Comparison of ENCODE assay signal across 12 cellular contexts in the genomic region with DNA sequence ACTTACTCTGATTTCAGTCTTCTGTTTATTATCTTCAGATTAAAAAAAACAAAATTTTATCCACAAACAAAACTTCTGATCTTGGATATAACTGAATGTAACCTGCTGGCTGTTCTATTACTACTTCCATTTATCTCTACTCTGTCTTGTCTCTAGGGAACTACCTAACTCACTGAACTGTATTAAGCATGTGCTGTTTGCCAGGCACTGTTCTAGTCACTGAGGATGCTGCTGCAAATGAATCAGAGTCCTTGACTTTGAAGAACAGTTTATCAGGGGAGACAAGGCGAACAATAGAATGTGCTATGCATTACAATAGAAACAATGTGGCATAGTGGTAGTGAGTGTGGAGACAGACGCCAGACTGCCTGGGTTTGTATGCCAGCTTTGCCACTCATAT. TPM values are rescaled to one million over a fixed set of nuclear protein-coding genes. Genes with fewer than 3 reads are reported as not detected.
DNase-seq lines count a peak whose midpoint lies in the region; ATAC-seq and TF ChIP-seq lines count a peak whose summit lies in the region.
"Had no signal": no experiment of that assay in that cellular context is flagged by ENCODE, and none has a peak within 500 bp of the region (broad histone marks: within the 10 kb centered on the region; RNA-seq: fewer than 3 reads in every experiment).

No MANE protein-coding gene starts in this region.

- no peak overlapping the region for H3K4me2 ChIP-seq in PC-3 (ENCODE audit: low read length)

- no peaks in the 10 kb centered on the region for H3K27me3 Mint-ChIP-seq in activated naive CD8-positive, alpha-beta T cell treated with anti-CD3 and anti-CD28 coated beads, Interleukin-2, amount 50 U/mL, for 24 hours
- H3K27me3 Mint-ChIP-seq in osteocyte (ENCODE audit: unreplicated experiment) = peaks cover 3% of the 10 kb centered on the region

- H3K27ac ChIP-seq in C4-2B (peak overlapping the region; percentile 93; the same call in 1 of the 2 replicates), PC-3 (ENCODE audit: low read length) (no peak overlapping the region)
- H3K27ac ChIP-seq: foreskin keratinocyte had no signal

- H3K9me3 ChIP-seq in HAP-1 = no peaks in the 10 kb centered on the region
- no peaks in the 10 kb centered on the region for H3K9me3 ChIP-seq in PC-3 (ENCODE audit: low read length)

- no peaks in the 10 kb centered on the region for H3K9me2 ChIP-seq in PC-3 (replicated peaks; ENCODE audit: low read length)

- H3F3A ChIP-seq in PC-3 (ENCODE audit: low read length, unreplicated experiment) = no peaks in the 10 kb centered on the region

- H4K20me1 ChIP-seq in PC-3 (ENCODE audit: low read length) = no peaks in the 10 kb centered on the region

- in situ Hi-C loops in HAP-1 (cut with MboI; ENCODE audit: low sequenced_read_pairs) = no loop called here

- POLR2A ChIA-PET in PC-3 (lab: Charles Lee; ENCODE audit: unreplicated experiment) = no interaction called here

- intact Hi-C loops in PC-3 (cut with micrococcal nuclease) = no loop called here

- H3K4me1 ChIP-seq in HAP-1 (peaks cover 29% of the 10 kb centered on the region), PC-3 (ENCODE audit: insufficient read depth, low read length) (peaks cover 17% of the 10 kb centered on the region)

- TF ChIP-seq CTCF in C4-2B (conservative IDR thresholded peaks at IDR 0.05) (no peak), osteocyte (IDR thresholded peaks at IDR 0.05) (no peak), PC-3 (conservative IDR thresholded peaks at IDR 0.05; ENCODE audit: low read depth, low read length) (no peak)

- BruUV-seq in PC-3 (replicated peaks; lab: Mats Ljungman, UMichigan) = no TSS peak

- H3K36me3 ChIP-seq in HAP-1 (replicated peaks) (no peaks in the 10 kb centered on the region), PC-3 (ENCODE audit: low read depth, low read length) (no peaks in the 10 kb centered on the region; the same call in 1 of the 2 replicates)

- no peak for ATAC-seq in activated naive CD8-positive, alpha-beta T cell treated with anti-CD3 and anti-CD28 coated beads, Interleukin-2, amount 50 U/mL, for 24 hours
- ATAC-seq in HG02623 (IDR thresholded peaks at IDR 0.05; ENCODE audit: unreplicated experiment) = no peak
- ATAC-seq in PC-3 = no peak
- ATAC-seq: foreskin keratinocyte had no signal

- peaks cover 10% of the 10 kb centered on the region for H3K36me3 Mint-ChIP-seq in activated naive CD8-positive, alpha-beta T cell treated with anti-CD3 and anti-CD28 coated beads, Interleukin-2, amount 50 U/mL, for 24 hours (ENCODE audit: low read depth)
- H3K36me3 Mint-ChIP-seq in osteocyte (ENCODE audit: unreplicated experiment) = no peaks in the 10 kb centered on the region

- H3K27me3 ChIP-seq in HAP-1 (ENCODE audit: low read depth) (no peaks in the 10 kb centered on the region), PC-3 (ENCODE audit: low read length) (no peaks in the 10 kb centered on the region)
- H3K27me3 ChIP-seq: foreskin keratinocyte had no signal

- peak overlapping the region; percentile 1 for H3K27ac Mint-ChIP-seq in activated naive CD8-positive, alpha-beta T cell treated with anti-CD3 and anti-CD28 coated beads, Interleukin-2, amount 50 U/mL, for 24 hours
- H3K27ac Mint-ChIP-seq in osteocyte (ENCODE audit: unreplicated experiment) = peak overlapping the region; percentile 95

- no peak overlapping the region for H2AFZ ChIP-seq in PC-3 (ENCODE audit: low read length)

- H3K4me3 Mint-ChIP-seq in activated naive CD8-positive, alpha-beta T cell treated with anti-CD3 and anti-CD28 coated beads, Interleukin-2, amount 50 U/mL, for 24 hours = no peak overlapping the region
- H3K4me3 Mint-ChIP-seq in osteocyte (ENCODE audit: unreplicated experiment) = no peak overlapping the region

- DNase-seq in HAP-1 (ENCODE audit: low spot score in 2 of 2) = peak; percentile 36 to 43
- no peak for DNase-seq in activated naive CD8-positive, alpha-beta T cell treated with anti-CD3 and anti-CD28 coated beads, Interleukin-2, amount 50 U/mL, for 24 hours
- no peak for DNase-seq in osteocyte (ENCODE audit: extremely low spot score, unreplicated experiment)
- DNase-seq in NCI-H1417 (lab: John Stamatoyannopoulos, UW) = no peak
- no peak for DNase-seq in PC-3
- DNase-seq: effector memory CD4-positive, alpha-beta T cell; foreskin keratinocyte; NCI-H526 treated with DMSO at 0.1 percent for 48 hours; stimulated activated CD4-positive, alpha-beta T cell treated with anti-CD3 and anti-CD28 coated beads, Interleukin-2, amount 100 ng/mL, for 24 hours; T1000 had no signal

- H3K79me2 ChIP-seq in PC-3 (ENCODE audit: low read length) = peaks cover 41% of the 10 kb centered on the region

- CTCF ChIA-PET in PC-3 (lab: Charles Lee) = no interaction called here

- H3K4me1 Mint-ChIP-seq in activated naive CD8-positive, alpha-beta T cell treated with anti-CD3 and anti-CD28 coated beads, Interleukin-2, amount 50 U/mL, for 24 hours = peaks cover 31% of the 10 kb centered on the region
- peaks cover 32% of the 10 kb centered on the region for H3K4me1 Mint-ChIP-seq in osteocyte (ENCODE audit: unreplicated experiment)

- no peaks in the 10 kb centered on the region for H3K9me3 Mint-ChIP-seq in activated naive CD8-positive, alpha-beta T cell treated with anti-CD3 and anti-CD28 coated beads, Interleukin-2, amount 50 U/mL, for 24 hours
- H3K9me3 Mint-ChIP-seq in osteocyte (ENCODE audit: unreplicated experiment) = no peaks in the 10 kb centered on the region

- no peak overlapping the region for H3K9ac ChIP-seq in PC-3 (ENCODE audit: low read length)

- H3K4me3 ChIP-seq in HAP-1 (no peak overlapping the region), PC-3 (ENCODE audit: low read length) (no peak overlapping the region)

RNA-seq across cellular contexts. Expression of gene ANKRD40, which starts 2.3 kb away (rescaled TPM):
- total RNA-seq in osteocyte (38.4 and 41.1 TPM in 2 replicates), PC-3 (2014; rRNA removed) (44.2 and 44.3 TPM in 2 replicates)

RNA-seq across cellular contexts. Expression of gene LUC7L3, which starts 9.4 kb away (rescaled TPM):
- total RNA-seq in osteocyte (86.1 and 105 TPM in 2 replicates), PC-3 (2014; rRNA removed) (43.0 and 54.3 TPM in 2 replicates)

RNA-seq across cellular contexts. Expression of gene ANKRD40CL, which starts 57.3 kb away (rescaled TPM):
- not detected in 2 replicates for total RNA-seq in osteocyte
- total RNA-seq in PC-3 (2014; rRNA removed) = not detected in 2 replicates
- total RNA-seq: foreskin keratinocyte had no signal

Comparison
In these comparisons a context has a peak if more than half of its experiments do, and no peak if none do; other contexts are left out.
1. DNase-seq: peak in HAP-1 (2 of 2); none in activated naive CD8-positive, alpha-beta T cell treated with anti-CD3 and anti-CD28 coated beads, Interleukin-2, amount 50 U/mL, for 24 hours (single experiment), osteocyte (single experiment), NCI-H1417 (0 of 3) and PC-3 (single experiment).